ENCODE assay signal across 1 cellular context in the genomic region with DNA sequence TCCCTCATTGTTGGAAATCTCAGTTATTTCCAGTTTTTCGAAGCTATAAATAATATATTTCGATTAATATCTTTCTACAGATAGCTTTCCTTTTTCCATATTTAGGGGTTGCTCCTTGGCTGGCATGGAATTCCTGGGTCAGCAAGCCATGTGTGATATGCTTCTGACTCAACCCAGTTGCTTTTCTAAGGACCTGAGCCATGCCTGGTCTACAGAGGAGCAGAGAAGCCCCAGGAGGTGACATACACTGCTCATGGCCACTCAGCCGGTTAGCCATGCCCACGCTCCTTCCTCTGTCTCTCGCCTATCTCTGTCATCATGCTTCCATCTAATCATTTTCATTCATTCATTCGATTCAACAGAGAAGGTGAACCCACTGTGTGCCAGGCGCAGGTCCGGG.
TF ChIP-seq lines count a peak whose summit lies in the region.

No MANE protein-coding gene starts in this region.

TF ChIP-seq in GM23338, 12 proteins besides CTCF, POLR2A, EP300 and RAD21:
- TF ChIP-seq STAT1 (IDR thresholded peaks at IDR 0.05; ENCODE audit: unreplicated experiment) (no peak), ZNF114 (CRISPR knock-in tag; IDR thresholded peaks at IDR 0.05) (no peak), EZH2phosphoT487 (IDR thresholded peaks at IDR 0.05; ENCODE audit: unreplicated experiment) (no peak), ZNF331 (CRISPR knock-in tag; IDR thresholded peaks at IDR 0.05; ENCODE audit: low read depth) (no peak), POLR2AphosphoS5 (IDR thresholded peaks at IDR 0.05; ENCODE audit: low read depth) (no peak), EZH2 (IDR thresholded peaks at IDR 0.05; ENCODE audit: low read depth, unreplicated experiment) (no peak), NANOG (IDR thresholded peaks at IDR 0.05; ENCODE audit: borderline replicate concordance) (no peak), CREB1 (CRISPR knock-in tag; IDR thresholded peaks at IDR 0.05; ENCODE audit: low read depth) (no peak), ZNF462 (CRISPR knock-in tag; IDR thresholded peaks at IDR 0.05) (no peak), REST (IDR thresholded peaks at IDR 0.05; ENCODE audit: unreplicated experiment) (no peak), JUNB (IDR thresholded peaks at IDR 0.05; ENCODE audit: unreplicated experiment) (no peak)
TF ChIP-seq in GM23338: peak in this region for 0.
